ENCODE assay signal across 1 cellular context in genomic region chr16:74611721-74612120, GRCh38.
TF ChIP-seq lines count a peak whose summit lies in the region.

No MANE protein-coding gene starts in this region.

TF ChIP-seq in HepG2, 621 proteins besides CTCF, POLR2A, EP300 and RAD21:
- 0 out of 2 replicates have a peak, but pooled peaks have one; percentile 18 for TF ChIP-seq HNF4G (IDR thresholded peaks at IDR 0.05; ENCODE audit: borderline replicate concordance, low read depth, low read length)
- no peak for TF ChIP-seq HNF4G (CRISPR knock-in tag; IDR thresholded peaks at IDR 0.05; ENCODE audit: borderline replicate concordance, low read depth)
- TF ChIP-seq, protein P1, sequence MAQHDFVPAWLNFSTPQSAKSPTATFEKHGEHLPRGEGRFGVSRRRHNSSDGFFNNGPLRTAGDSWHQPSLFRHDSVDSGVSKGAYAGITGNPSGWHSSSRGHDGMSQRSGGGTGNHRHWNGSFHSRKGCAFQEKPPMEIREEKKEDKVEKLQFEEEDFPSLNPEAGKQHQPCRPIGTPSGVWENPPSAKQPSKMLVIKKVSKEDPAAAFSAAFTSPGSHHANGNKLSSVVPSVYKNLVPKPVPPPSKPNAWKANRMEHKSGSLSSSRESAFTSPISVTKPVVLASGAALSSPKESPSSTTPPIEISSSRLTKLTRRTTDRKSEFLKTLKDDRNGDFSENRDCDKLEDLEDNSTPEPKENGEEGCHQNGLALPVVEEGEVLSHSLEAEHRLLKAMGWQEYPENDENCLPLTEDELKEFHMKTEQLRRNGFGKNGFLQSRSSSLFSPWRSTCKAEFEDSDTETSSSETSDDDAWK (CRISPR knock-in tag; IDR thresholded peaks at IDR 0.05): no peak
TF ChIP-seq in HepG2: peak in this region for 1.
